In the genomic region with DNA sequence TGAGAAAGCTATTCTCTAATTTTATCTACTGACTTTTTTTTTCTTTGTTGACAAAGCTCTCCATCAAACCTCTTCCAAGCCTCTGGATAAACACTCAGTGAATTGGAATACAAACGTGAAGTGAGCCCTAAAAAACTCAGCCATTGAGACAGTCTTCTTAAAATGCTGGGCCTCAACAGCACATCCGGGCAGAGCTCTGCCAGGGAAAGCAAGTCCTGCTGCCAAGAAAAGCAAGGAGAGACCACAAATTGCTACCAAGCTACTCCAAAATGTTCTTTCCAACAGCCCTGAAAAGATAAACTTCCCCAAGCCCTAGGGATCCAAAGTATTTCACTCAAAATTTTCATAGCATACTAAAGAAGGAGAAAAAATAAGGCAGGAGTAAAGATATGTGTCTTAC, we compare ENCODE assay signal across 11 cellular contexts. TPM values are rescaled to one million over a fixed set of nuclear protein-coding genes. Genes with fewer than 3 reads are reported as not detected.
DNase-seq lines count a peak whose midpoint lies in the region; ATAC-seq and TF ChIP-seq lines count a peak whose summit lies in the region.
"Had no signal": no experiment of that assay in that cellular context is flagged by ENCODE, and none has a peak within 500 bp of the region (broad histone marks: within the 10 kb centered on the region; RNA-seq: fewer than 3 reads in every experiment).

No MANE protein-coding gene starts in this region.

- 30 to 37% methylated on average over 2 of the region's 2 CpGs for WGBS in heart right ventricle, 2 donors

- peak overlapping the region in 2 of 10 donors; percentile 8 to 10 for H3K27ac ChIP-seq in heart right ventricle
- H3K27ac ChIP-seq in temporal lobe (ENCODE audit: low read depth, low read length) = peak overlapping the region; percentile 44

- no peaks in the 10 kb centered on the region for H3K9me3 ChIP-seq in adipocyte (ENCODE audit: control insufficient read depth, low read length)
- no peaks in the 10 kb centered on the region for H3K9me3 ChIP-seq in heart right ventricle
- H3K9me3 ChIP-seq: mucosa of descending colon had no signal

- TF ChIP-seq CTCF in HFFc6 (IDR thresholded peaks at IDR 0.05) (no peak), heart right ventricle (IDR thresholded peaks at IDR 0.05) (no peak)

- DNase-seq in HFFc6 = no peak
- DNase-seq in adipocyte (ENCODE audit: low read depth) = peak; percentile 88
- DNase-seq in heart right ventricle = no peak
- no peak for DNase-seq in COR-L47 (lab: John Stamatoyannopoulos, UW)
- no peak for DNase-seq in GM19238 (ENCODE audit: insufficient read length, low spot score)
- DNase-seq: mucosa of descending colon, NCI-H2171 had no signal

- H3K4me3 Mint-ChIP-seq in HFFc6 = 0 out of 2 replicates have a peak overlapping the region, but pooled peaks have one; percentile 2
- H3K4me3 Mint-ChIP-seq: activated T-helper 1 cell treated with anti-CD3 and anti-CD28 coated beads, Interleukin-12 subunit alpha, Interleukin-12 subunit beta, Interleukin-2, Interleukin-4 antibody, amounts not matched to agents 30 ng/mL and 10 ng/mL and 1 ng/mL, durations not matched to agents 14 hours and 24 hours and 36 hours had no signal

- no peak overlapping the region for H3K9ac ChIP-seq in adipocyte (ENCODE audit: low read length)

- H3K27ac Mint-ChIP-seq in HFFc6 = peak overlapping the region; percentile 6; the same call in 1 of the 2 replicates
- H3K27ac Mint-ChIP-seq: activated T-helper 1 cell treated with anti-CD3 and anti-CD28 coated beads, Interleukin-12 subunit alpha, Interleukin-12 subunit beta, Interleukin-2, Interleukin-4 antibody, amounts not matched to agents 30 ng/mL and 10 ng/mL and 1 ng/mL, durations not matched to agents 14 hours and 24 hours and 36 hours had no signal

- H3K36me3 ChIP-seq in adipocyte (ENCODE audit: control insufficient read depth, insufficient read depth, low read length, severe bottlenecking) (peaks cover 5% of the 10 kb centered on the region), heart right ventricle (peaks cover 0 to 8% (median 0%) of the 10 kb centered on the region in 9 donors)

- H3K27me3 ChIP-seq in adipocyte (replicated peaks; ENCODE audit: control insufficient read depth, insufficient read depth, low read length) = no peaks in the 10 kb centered on the region
- H3K27me3 ChIP-seq in heart right ventricle = peaks cover 0 to 64% (median 23%) of the 10 kb centered on the region in 7 donors

- intact Hi-C loops in heart right ventricle (cut with DNase I) = no loop called here

- ATAC-seq in heart right ventricle = peak in 6 of 8 donors; percentile 33 to 70 (median 56)
- no peak for ATAC-seq in HG02763 (IDR thresholded peaks at IDR 0.05; ENCODE audit: unreplicated experiment)
- ATAC-seq: mucosa of descending colon had no signal

- peaks cover 36% of the 10 kb centered on the region for H3K4me1 ChIP-seq in adipocyte (ENCODE audit: control insufficient read depth, insufficient read depth, low read length)
- H3K4me1 ChIP-seq in heart right ventricle = peaks cover 0 to 23% (median 6%) of the 10 kb centered on the region in 9 donors

- H3K9me3 Mint-ChIP-seq in HFFc6 = no peaks in the 10 kb centered on the region
- H3K9me3 Mint-ChIP-seq: activated T-helper 1 cell treated with anti-CD3 and anti-CD28 coated beads, Interleukin-12 subunit alpha, Interleukin-12 subunit beta, Interleukin-2, Interleukin-4 antibody, amounts not matched to agents 30 ng/mL and 10 ng/mL and 1 ng/mL, durations not matched to agents 14 hours and 24 hours and 36 hours had no signal

- H3K27me3 Mint-ChIP-seq in HFFc6 (ENCODE audit: insufficient read depth) = no peaks in the 10 kb centered on the region; the same call in none of the 2 replicates

- H3K4me1 Mint-ChIP-seq in HFFc6 (ENCODE audit: low read depth) = peaks cover 50% of the 10 kb centered on the region

- peak overlapping the region; percentile 1 for H3K4me3 ChIP-seq in adipocyte (ENCODE audit: low read length)
- H3K4me3 ChIP-seq in heart right ventricle = no peak overlapping the region
- H3K4me3 ChIP-seq: coronary artery, mucosa of descending colon had no signal

- H3K36me3 Mint-ChIP-seq in HFFc6 (ENCODE audit: low read depth) = peaks cover 60% of the 10 kb centered on the region

RNA-seq across cellular contexts. Expression of a gene that starts 7.8 kb away (rescaled TPM):
- total RNA-seq in HFFc6 (2021; fragmentation: NEBNext Ultra II Directional; extraction: Animal tissue kit (Norgen Biotek cat#: 25700)) = 1 to 10 TPM; 1.7 to 2.4 (median 2.1) TPM
- total RNA-seq in heart right ventricle (10 to 100 TPM in 2 of 10 donors, 1 to 10 TPM in 8; 2.8 to 25.8 (median 3.8) TPM), temporal lobe (192 TPM)
- polyA plus RNA-seq in heart right ventricle = 1 to 10 TPM in 1 of 2 donors, under 1 TPM in 1; 0.29 to 2.3 TPM
- total RNA-seq: activated T-helper 1 cell treated with anti-CD3 and anti-CD28 coated beads, Interleukin-12 subunit alpha, Interleukin-12 subunit beta, Interleukin-2, Interleukin-4 antibody, amounts not matched to agents 30 ng/mL and 10 ng/mL and 1 ng/mL, durations not matched to agents 14 hours and 24 hours and 36 hours had no signal
